17 cellular contexts compared by ENCODE assay signal in the genomic region with DNA sequence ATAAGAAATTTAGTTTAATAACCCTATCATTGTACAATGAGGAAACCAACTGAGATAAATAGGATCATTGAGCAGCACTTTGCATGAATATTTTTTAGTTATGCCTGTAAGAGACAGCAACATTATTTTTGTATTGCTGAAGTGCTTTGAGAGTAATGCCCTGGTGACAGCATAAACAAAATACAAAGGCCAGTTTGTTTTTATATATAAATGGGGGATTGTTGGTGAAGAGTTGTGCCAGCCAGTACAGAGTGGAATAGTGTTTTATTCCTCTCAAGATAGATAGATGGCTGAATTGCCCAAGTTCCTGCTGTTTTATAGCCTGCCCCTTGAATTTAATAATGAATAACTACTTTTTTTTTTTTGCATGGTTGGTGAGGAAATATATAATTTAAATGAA.
"Had no signal": no experiment of that assay in that cellular context is flagged by ENCODE, and none has a peak within 500 bp of the region (broad histone marks: within the 10 kb centered on the region; RNA-seq: fewer than 3 reads in every experiment).

No MANE protein-coding gene starts in this region.

- H3K27ac ChIP-seq: coronary artery, gastroesophageal sphincter, left ventricle myocardium inferior, parathyroid adenoma, psoas muscle, transverse colon had no signal

- H3K27me3 ChIP-seq: gastroesophageal sphincter, transverse colon had no signal

- DNase-seq: central memory CD4-positive, alpha-beta T cell; effector CD4-positive, alpha-beta T cell; endodermal cell; kidney; left cardiac atrium; left ventricle myocardium inferior; mesendoderm; naive thymus-derived CD4-positive, alpha-beta T cell; nephron progenitor cell; psoas muscle; small intestine; stimulated activated CD4-positive, alpha-beta T cell treated with anti-CD3 and anti-CD28 coated beads, Interleukin-12 subunit alpha, Interleukin-12 subunit beta, amount 100 ng/mL, for 4 hours; stimulated activated naive CD4-positive, alpha-beta T cell treated with Interleukin-2 at 50 U/mL for 16 hours; transverse colon had no signal

- H3K4me1 ChIP-seq: left ventricle myocardium inferior, parathyroid adenoma, psoas muscle, transverse colon had no signal

- ATAC-seq: gastroesophageal sphincter; left cardiac atrium; naive thymus-derived CD4-positive, alpha-beta T cell; psoas muscle had no signal
